ENCODE assay signal across 1 cellular context in the genomic region with DNA sequence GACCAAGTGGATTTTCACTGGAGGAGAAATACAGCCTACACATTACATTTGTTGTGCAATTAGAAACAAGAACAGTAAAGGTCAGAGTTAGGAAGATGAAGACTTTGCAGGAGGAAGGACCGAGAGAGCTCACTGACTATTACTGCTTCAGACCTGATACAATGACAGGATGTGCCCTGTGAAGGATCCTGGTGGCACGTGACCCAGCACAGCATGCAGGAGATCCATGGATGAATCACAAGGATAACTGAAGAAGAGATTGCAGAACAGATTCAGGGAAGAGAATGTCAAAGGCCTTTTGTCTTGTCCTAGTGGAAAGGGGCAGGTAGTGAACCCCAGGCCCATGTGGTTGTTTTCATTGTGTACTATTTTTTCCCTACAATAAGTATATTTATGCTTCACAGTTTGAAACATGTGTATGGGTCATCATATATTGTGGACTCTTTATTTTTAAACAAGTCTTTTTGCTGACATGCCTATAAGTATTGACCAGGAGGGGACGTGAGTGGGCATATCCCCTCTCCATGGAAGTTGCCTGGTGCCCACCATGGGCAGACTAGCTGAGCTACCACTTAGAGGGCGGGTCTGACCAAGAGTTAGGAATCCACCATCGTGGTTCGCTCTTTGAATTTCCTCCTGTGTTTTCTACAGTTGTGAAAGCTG.
TF ChIP-seq lines count a peak whose summit lies in the region.

No MANE protein-coding gene starts in this region.

TF ChIP-seq in A549, 52 proteins besides CTCF, POLR2A, EP300 and RAD21 (continued from another document):
- no peak for TF ChIP-seq ZSCAN20 (CRISPR knock-in tag; IDR thresholded peaks at IDR 0.05)
- peak; percentile 41 for TF ChIP-seq MAFK (IDR thresholded peaks at IDR 0.05; ENCODE audit: partially characterized antibody)
